8 cellular contexts compared by ENCODE assay signal in the genomic region with DNA sequence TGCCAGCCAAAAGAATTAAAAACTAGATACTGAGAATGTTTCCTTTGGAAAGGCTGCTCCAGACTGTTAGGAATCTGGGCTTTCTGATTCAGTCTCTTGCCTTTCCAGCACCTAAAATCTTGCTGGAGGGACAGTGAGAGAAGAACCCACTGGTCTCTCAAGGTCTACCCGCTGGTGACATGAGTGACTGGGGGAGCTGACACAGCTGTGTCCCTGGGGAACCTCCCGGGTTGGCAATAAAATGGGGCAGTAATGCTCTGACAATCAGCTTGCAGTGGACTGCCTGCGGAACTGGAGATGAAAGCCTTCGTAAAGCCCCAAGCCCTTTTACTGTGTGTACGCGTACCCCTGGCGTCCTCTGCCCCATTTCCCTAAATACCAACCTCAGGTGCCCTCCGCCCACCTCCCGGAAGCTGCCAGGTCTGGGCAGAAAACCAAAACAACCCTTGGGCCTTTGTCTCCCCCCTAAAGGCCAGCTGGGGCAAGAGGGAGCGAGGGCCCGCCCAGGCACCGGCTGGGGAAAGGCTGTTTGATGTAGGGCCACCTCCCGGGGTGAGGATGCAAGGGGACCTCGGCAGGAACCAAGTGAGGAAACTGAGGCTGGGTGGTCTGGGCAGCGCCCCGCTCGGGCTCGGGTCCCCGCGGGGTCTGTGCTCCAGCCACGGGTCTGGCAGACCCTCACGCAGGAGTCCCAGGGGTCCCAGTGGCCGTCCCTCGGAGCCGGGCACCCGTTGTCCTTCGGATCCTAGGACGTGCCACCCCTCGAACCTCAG. TPM values are rescaled to one million over a fixed set of nuclear protein-coding genes. Genes with fewer than 3 reads are reported as not detected.
A peak's percentile ranks its signal among the peaks of the same experiment; 100 is the strongest.
DNase-seq lines count a peak whose midpoint lies in the region; ATAC-seq and TF ChIP-seq lines count a peak whose summit lies in the region.

No MANE protein-coding gene starts in this region.

- H3K27ac Mint-ChIP-seq in activated naive CD8-positive, alpha-beta T cell treated with anti-CD3 and anti-CD28 coated beads, Interleukin-2, amount 10 ng/mL, durations not matched to agents 7 days and 5 days: peak overlapping the region; percentile 88

- H3K27me3 Mint-ChIP-seq in activated naive CD8-positive, alpha-beta T cell treated with anti-CD3 and anti-CD28 coated beads, Interleukin-2, amount 10 ng/mL, durations not matched to agents 7 days and 5 days: peaks cover 4% of the 10 kb centered on the region

- peak overlapping the region; percentile 97 for H3K4me3 ChIP-seq in GM12875 (ENCODE audit: low read depth, low read length)

- H3K4me1 Mint-ChIP-seq in activated naive CD8-positive, alpha-beta T cell treated with anti-CD3 and anti-CD28 coated beads, Interleukin-2, amount 10 ng/mL, durations not matched to agents 7 days and 5 days: peaks cover 36% of the 10 kb centered on the region

- DNase-seq in NCI-H1105 (lab: John Stamatoyannopoulos, UW) (peak; percentile 29), iPS-NIHi11 (ENCODE audit: low spot score) (peak; percentile 32), NOMO-1 treated with DMSO at 0.1 percent for 48 hours (lab: John Stamatoyannopoulos, UW; ENCODE audit: unreplicated experiment) (no peak), HK-2 (ENCODE audit: unreplicated experiment) (no peak), NCI-H1694 (lab: John Stamatoyannopoulos, UW) (no peak)
- no peak for DNase-seq in activated naive CD8-positive, alpha-beta T cell treated with anti-CD3 and anti-CD28 coated beads, Interleukin-2, amount 10 ng/mL, durations not matched to agents 7 days and 5 days
- peak; percentile 34 to 43 for DNase-seq in stimulated activated CD4-positive, alpha-beta T cell treated with anti-CD3 and anti-CD28 coated beads, Interleukin-2, amount 100 ng/mL, for 24 hours

- peak overlapping the region; percentile 87 for H3K4me3 Mint-ChIP-seq in activated naive CD8-positive, alpha-beta T cell treated with anti-CD3 and anti-CD28 coated beads, Interleukin-2, amount 10 ng/mL, durations not matched to agents 7 days and 5 days

- no peak for TF ChIP-seq CTCF in GM12875 (IDR thresholded peaks at IDR 0.05; ENCODE audit: borderline replicate concordance, insufficient read depth, low read depth, low read length)

- ATAC-seq in activated naive CD8-positive, alpha-beta T cell treated with anti-CD3 and anti-CD28 coated beads, Interleukin-2, amount 10 ng/mL, durations not matched to agents 7 days and 5 days (ENCODE audit: low read depth): peak; percentile 4

- no peaks in the 10 kb centered on the region for H3K9me3 Mint-ChIP-seq in activated naive CD8-positive, alpha-beta T cell treated with anti-CD3 and anti-CD28 coated beads, Interleukin-2, amount 10 ng/mL, durations not matched to agents 7 days and 5 days

- POLR2A ChIA-PET in activated naive CD8-positive, alpha-beta T cell treated with anti-CD3 and anti-CD28 coated beads, Interleukin-2, amount 10 ng/mL, durations not matched to agents 7 days and 5 days (lab: Charles Lee): interaction anchor here (1.1 to 2.7 kb wide), 10 partner anchors 9 to 323 kb away, joined by 3 to 13 read pairs (median 6); partner anchors contain the start of genes NAP1L4 and ZNF195

- H3K36me3 Mint-ChIP-seq in activated naive CD8-positive, alpha-beta T cell treated with anti-CD3 and anti-CD28 coated beads, Interleukin-2, amount 10 ng/mL, durations not matched to agents 7 days and 5 days: peaks cover 10% of the 10 kb centered on the region

RNA-seq across cellular contexts. Expression of gene CARS1, which starts 0.7 kb away (rescaled TPM):
- 100 to 1,000 TPM; 100 to 111 TPM for total RNA-seq in activated naive CD8-positive, alpha-beta T cell treated with anti-CD3 and anti-CD28 coated beads, Interleukin-2, amount 10 ng/mL, durations not matched to agents 7 days and 5 days

Comparison
In these comparisons a context has a peak if more than half of its experiments do, and no peak if none do; other contexts are left out.
1. DNase-seq: peak in NCI-H1105 (single experiment), iPS-NIHi11 (single experiment) and stimulated activated CD4-positive, alpha-beta T cell treated with anti-CD3 and anti-CD28 coated beads, Interleukin-2, amount 100 ng/mL, for 24 hours (2 of 2); none in activated naive CD8-positive, alpha-beta T cell treated with anti-CD3 and anti-CD28 coated beads, Interleukin-2, amount 10 ng/mL, durations not matched to agents 7 days and 5 days (single experiment), NOMO-1 treated with DMSO at 0.1 percent for 48 hours (single experiment), HK-2 (single experiment) and NCI-H1694 (single experiment).